Comparison of ENCODE assay signal across 8 cellular contexts in genomic region chr17:81346908-81347349, GRCh38. TPM values are rescaled to one million over a fixed set of nuclear protein-coding genes. Genes with fewer than 3 reads are reported as not detected.
DNase-seq lines count a peak whose midpoint lies in the region; ATAC-seq and TF ChIP-seq lines count a peak whose summit lies in the region.

No MANE protein-coding gene starts in this region.

- H3K4me3 ChIP-seq in HUES6 (ENCODE audit: low read depth, low read length), result peak overlapping the region; percentile 77
- H3K4me3 ChIP-seq in cardiac fibroblast (replicated peaks in 1 of 2; ENCODE audit: low read depth in 2 of 2, low read length in 2 of 2), result peak overlapping the region; percentile 59
- H3K4me3 ChIP-seq in right lobe of liver, result peak overlapping the region; percentile 58 to 80 (median 65)

- no peak for TF ChIP-seq POLR2A in right lobe of liver (IDR thresholded peaks at IDR 0.05)

- intact Hi-C loops in right lobe of liver (cut with DNase I), result no loop called here

- H3K4me1 ChIP-seq in HUES6 (ENCODE audit: control insufficient read depth, insufficient read depth, low read length), result peaks cover 33% of the 10 kb centered on the region
- peaks cover 0 to 18% (median 6%) of the 10 kb centered on the region in 4 donors for H3K4me1 ChIP-seq in right lobe of liver

- TF ChIP-seq CTCF in cardiac fibroblast (IDR thresholded peaks at IDR 0.05; ENCODE audit: low read depth, low read length) (no peak), right lobe of liver (IDR thresholded peaks at IDR 0.05) (no peak)

- DNase-seq in cardiac fibroblast (ENCODE audit: low read depth in 2 of 2), result no peak
- no peak for DNase-seq in right lobe of liver
- no peak for DNase-seq in NCI-H2107 (lab: John Stamatoyannopoulos, UW)
- no peak for DNase-seq in NCI-H2171 treated with DMSO at 0.1 percent for 48 hours (lab: John Stamatoyannopoulos, UW)
- no peak for DNase-seq in GM03348 (ENCODE audit: low spot score)
- no peak for DNase-seq in NCI-H446 (lab: John Stamatoyannopoulos, UW)

- no CpG with 5 or more reads among the region's 11 CpGs for WGBS in right lobe of liver (ENCODE audit: insufficient coverage, low coverage, low lambda C conversion rate, missing lambda C conversion rate)

- peak overlapping the region; percentile 10; the same call in 1 of the 2 replicates for H3K27ac ChIP-seq in HUES6 (ENCODE audit: low read depth, low read length)
- peak overlapping the region in 2 of 3 donors; percentile 79 to 80 for H3K27ac ChIP-seq in right lobe of liver
- H3K27ac ChIP-seq in temporal lobe (ENCODE audit: low read depth, low read length), result peak overlapping the region; percentile 86

- H3K36me3 ChIP-seq in HUES6 (ENCODE audit: control insufficient read depth, insufficient read depth, low read length), result no peaks in the 10 kb centered on the region
- no peaks in the 10 kb centered on the region for H3K36me3 ChIP-seq in right lobe of liver

- H3K9me3 ChIP-seq in HUES6 (ENCODE audit: control insufficient read depth, insufficient read depth, low read depth, low read length) (no peaks in the 10 kb centered on the region), right lobe of liver (no peaks in the 10 kb centered on the region)

- H3K9ac ChIP-seq in HUES6 (ENCODE audit: low read length), result peak overlapping the region; percentile 84

- ATAC-seq in right lobe of liver, result no peak

- H3K27me3 ChIP-seq in HUES6 (ENCODE audit: control insufficient read depth, insufficient read depth, low read length), result peaks cover 66% of the 10 kb centered on the region
- H3K27me3 ChIP-seq in right lobe of liver, result no peaks in the 10 kb centered on the region

RNA-seq across cellular contexts. Expression of gene BAHCC1, which starts 48.3 kb away (rescaled TPM):
- total RNA-seq in right lobe of liver (1 to 10 TPM; 2.5 to 6.4 (median 4.9) TPM), temporal lobe (16.7 TPM)

RNA-seq across cellular contexts. Expression of gene SLC38A10, which starts 51.8 kb away (rescaled TPM):
- 100 to 1,000 TPM in 1 of 6 experiments, 10 to 100 TPM in 5; 60.9 to 104 (median 86.1) TPM for total RNA-seq in right lobe of liver
- 14.8 TPM for total RNA-seq in temporal lobe

Comparison
In these comparisons a context has a peak if more than half of its experiments do, and no peak if none do; other contexts are left out.
1. H3K27ac ChIP-seq: peak in every context shown above with its lines; median percentile 86 in temporal lobe; 80 in right lobe of liver; 10 in HUES6.